Comparison of ENCODE assay signal across 17 cellular contexts in the genomic region with DNA sequence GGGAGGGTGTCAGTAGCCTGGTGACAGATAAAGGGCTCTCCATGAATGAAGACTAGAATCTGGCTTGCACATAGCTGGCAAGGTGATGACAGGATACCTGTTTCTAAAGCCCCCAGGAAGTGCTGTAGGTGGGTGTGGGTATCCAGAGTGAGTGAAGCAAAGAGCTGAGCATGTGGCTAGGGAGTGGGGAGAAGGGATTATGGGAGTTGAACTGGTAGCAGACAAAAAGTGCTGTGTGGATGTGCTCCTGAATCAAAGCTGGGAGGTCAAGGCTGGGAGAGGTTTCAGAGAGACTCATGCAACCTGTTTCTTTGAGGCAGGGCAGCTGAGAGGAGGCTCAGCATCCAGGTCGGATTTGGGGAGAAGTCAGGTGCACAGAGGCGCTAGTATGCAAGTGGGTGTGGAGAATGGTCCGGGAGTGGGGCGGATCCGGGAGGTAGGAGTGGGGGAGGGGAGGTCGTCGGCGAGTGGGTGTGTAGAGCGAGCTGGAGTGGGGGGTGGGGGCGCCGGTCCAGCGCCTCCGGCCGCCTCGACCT. TPM values are rescaled to one million over a fixed set of nuclear protein-coding genes. Genes with fewer than 3 reads are reported as not detected.
A peak's percentile ranks its signal among the peaks of the same experiment; 100 is the strongest.
DNase-seq lines count a peak whose midpoint lies in the region; ATAC-seq, FAIRE-seq and TF ChIP-seq lines count a peak whose summit lies in the region.
"Had no signal": no experiment of that assay in that cellular context is flagged by ENCODE, and none has a peak within 500 bp of the region (broad histone marks: within the 10 kb centered on the region; RNA-seq: fewer than 3 reads in every experiment).

No MANE protein-coding gene starts in this region.

- H3K36me3 ChIP-seq in fibroblast of lung (ENCODE audit: control insufficient read depth, insufficient read depth, low read length), result no peaks in the 10 kb centered on the region

- H3K27me3 ChIP-seq in fibroblast of lung (ENCODE audit: control insufficient read depth, insufficient read depth, low read length), result peaks cover 30% of the 10 kb centered on the region

- H3K9ac ChIP-seq in fibroblast of lung (ENCODE audit: insufficient read depth, low read length), result no peak overlapping the region

- H3K9me3 ChIP-seq in A549 (no peaks in the 10 kb centered on the region), fibroblast of lung (ENCODE audit: control insufficient read depth, insufficient read depth, low read depth, low read length) (no peaks in the 10 kb centered on the region)

- DNase-seq in A549 (ENCODE audit: low read depth in 1 of 2, low spot score in 1 of 2) (no peak), NCI-H1092 (lab: John Stamatoyannopoulos, UW) (peak; percentile 48), fibroblast of lung (ENCODE audit: low read depth in 2 of 2) (no peak), occipital lobe (lab: John Stamatoyannopoulos, UW) (peak; percentile 12), NCI-H1436 (lab: John Stamatoyannopoulos, UW) (no peak), HK-2 (ENCODE audit: unreplicated experiment) (no peak)
- DNase-seq: activated T-cell treated with anti-CD3 and anti-CD28 coated beads, Interleukin-2, amount 50 U/mL, for 48 hours; effector CD8-positive, alpha-beta T cell; GOT3; stimulated activated CD4-positive, alpha-beta T cell treated with anti-CD3 and anti-CD28 coated beads, Interleukin-4, amount 100 ng/mL, for 4 hours; T-cell had no signal

- peak overlapping the region; percentile 24 for H2AFZ ChIP-seq in fibroblast of lung (ENCODE audit: low read length)

- CTCF ChIA-PET in A549 (lab: Yijun Ruan, JAX), result interaction anchor here (1.4 to 1.8 kb wide), 2 partner anchors 17 to 87 kb away, joined by 3 to 9 read pairs; no protein-coding TSS in a partner anchor

- H3K4me3 ChIP-seq in A549, result peak overlapping the region; percentile 13; the same call in 2 of the 3 replicates
- H3K4me3 ChIP-seq in fibroblast of lung (replicated peaks in 1 of 4; ENCODE audit: control extremely low read depth in 1 of 4, insufficient read depth in 1 of 4, low read depth in 3 of 4, low read length in 4 of 4), result peak overlapping the region in 2 of 4 experiments; percentile 11 to 49

- no peaks in the 10 kb centered on the region for H3K4me1 ChIP-seq in A549
- no peaks in the 10 kb centered on the region for H3K4me1 ChIP-seq in fibroblast of lung (ENCODE audit: control insufficient read depth, extremely low read depth, insufficient read depth, low read length)

- TF ChIP-seq CTCF in A549 (IDR thresholded peaks at IDR 0.05) (no peak), fibroblast of lung (conservative IDR thresholded peaks at IDR 0.05 in 1 of 2, IDR thresholded peaks at IDR 0.05 in 1 of 2; ENCODE audit: low read depth in 1 of 2, low read length in 2 of 2) (no peak)

- H3K4me2 ChIP-seq in A549 (peak overlapping the region; percentile 52), fibroblast of lung (ENCODE audit: extremely low read depth, insufficient read depth, low read length) (peak overlapping the region; percentile 75)

- FAIRE-seq in A549 (lab: Jason Lieb, UNC), result no peak
- FAIRE-seq: GM18507 had no signal

- no peak for TF ChIP-seq EP300 in A549 (IDR thresholded peaks at IDR 0.05)

- 12% methylated on average over 7 of the region's 15 CpGs for WGBS in A549 (ENCODE audit: missing lambda C conversion rate)

- no peaks in the 10 kb centered on the region for H4K20me1 ChIP-seq in fibroblast of lung (ENCODE audit: control insufficient read depth, extremely low read depth, insufficient read depth, low read length)

- H3K79me2 ChIP-seq in fibroblast of lung (ENCODE audit: control insufficient read depth, insufficient read depth, low read length), result no peaks in the 10 kb centered on the region

- ATAC-seq in A549, result no peak
- no peak for ATAC-seq in HG03097 (IDR thresholded peaks at IDR 0.05; ENCODE audit: low FRiP score, unreplicated experiment)
- ATAC-seq in GM21423 (IDR thresholded peaks at IDR 0.05; ENCODE audit: unreplicated experiment), result no peak
- ATAC-seq: T-cell had no signal

- POLR2A ChIA-PET in A549 (lab: Yijun Ruan, JAX), result no interaction called here

- no peak for TF ChIP-seq POLR2A in A549 (IDR thresholded peaks at IDR 0.05; ENCODE audit: low read length)

- no peak overlapping the region for H3K27ac ChIP-seq in A549
- H3K27ac ChIP-seq in fibroblast of lung (ENCODE audit: insufficient read depth, low read length), result no peak overlapping the region
- H3K27ac ChIP-seq: HL-60 had no signal

- no peak for TF ChIP-seq RAD21 in A549 (conservative IDR thresholded peaks at IDR 0.05 in 1 of 2, IDR thresholded peaks at IDR 0.05 in 1 of 2)

TF ChIP-seq in A549, 52 proteins besides CTCF, POLR2A, EP300 and RAD21:
- TF ChIP-seq PHF8 (IDR thresholded peaks at IDR 0.05; ENCODE audit: borderline replicate concordance, low read depth) (no peak), CEBPB (IDR thresholded peaks at IDR 0.05) (no peak), JUN (IDR thresholded peaks at IDR 0.05) (no peak), HOXB13 (CRISPR knock-in tag; IDR thresholded peaks at IDR 0.05; ENCODE audit: low read depth) (no peak), CBX2 (IDR thresholded peaks at IDR 0.05; ENCODE audit: borderline replicate concordance, low read depth) (no peak)

RNA-seq across cellular contexts. Expression of gene ASTN1, which starts 0.6 kb away (rescaled TPM):
- polyA plus RNA-seq in A549 (2011; rRNA removed) (0.07 TPM in 1 of 2 replicates, not detected in the other), A549 (2017; fragmentation: RNase III; extraction: RNeasy Plus Mini Kit Qiagen cat#74134 plus additional on column Dnase treatment) (not detected in 3 replicates), fibroblast of lung (0.06 and 0.15 TPM in 2 replicates)
- not detected in 2 replicates for polyA plus RNA-seq in A549 (2012; cell fraction: cytosol; rRNA removed)
- not detected in 2 replicates for polyA plus RNA-seq in A549 (2012; cell fraction: nucleus; rRNA removed)
- polyA minus RNA-seq in A549 (2011; rRNA and poly(A)+ RNA removed), result not detected in 2 replicates
- total RNA-seq in fibroblast of lung (under 0.01 and 0.17 TPM in 2 replicates), occipital lobe (67.4 TPM)
- 0.03 and 0.22 TPM in 2 replicates for polyA plus RNA-seq in fibroblast of lung (2012)
- 0.51 and 0.56 TPM in 2 replicates for polyA minus RNA-seq in fibroblast of lung (ENCODE audit: low replicate concordance)
- total RNA-seq: lung microvascular endothelial cell had no signal
- polyA plus RNA-seq: CD14-positive monocyte had no signal

RNA-seq across cellular contexts. Expression of gene BRINP2, which starts 6.8 kb away (rescaled TPM):
- polyA plus RNA-seq in A549 (2011; rRNA removed) (0.07 and 0.09 TPM in 2 replicates), A549 (2017; fragmentation: RNase III; extraction: RNeasy Plus Mini Kit Qiagen cat#74134 plus additional on column Dnase treatment) (0.04 TPM in 2 of 3 replicates, not detected in the other), fibroblast of lung (0.02 and 0.21 TPM in 2 replicates)
- 0.01 and 0.06 TPM in 2 replicates for polyA plus RNA-seq in A549 (2012; cell fraction: cytosol; rRNA removed)
- 0.09 and 0.12 TPM in 2 replicates for polyA plus RNA-seq in A549 (2012; cell fraction: nucleus; rRNA removed)
- 0.10 and 0.17 TPM in 2 replicates for polyA minus RNA-seq in A549 (2011; rRNA and poly(A)+ RNA removed)
- total RNA-seq in fibroblast of lung (under 0.01 and 0.26 TPM in 2 replicates), occipital lobe (15.0 TPM)
- polyA plus RNA-seq in fibroblast of lung (2012), result 0.05 and 0.51 TPM in 2 replicates
- not detected in 2 replicates for polyA minus RNA-seq in fibroblast of lung (ENCODE audit: low replicate concordance)
- total RNA-seq: lung microvascular endothelial cell had no signal
- polyA plus RNA-seq: CD14-positive monocyte had no signal

Comparison
In these comparisons a context has a peak if more than half of its experiments do, and no peak if none do; other contexts are left out.
1. DNase-seq: peak in NCI-H1092 (single experiment) and occipital lobe (single experiment); none in A549 (0 of 2), fibroblast of lung (0 of 2), NCI-H1436 (single experiment) and HK-2 (single experiment).
2. RNA of gene ASTN1, which starts 0.6 kb away (total RNA-seq): 67.4 TPM in occipital lobe (single experiment); under 0.01 to 0.17 TPM in fibroblast of lung; every median in the first group is over 10 times any median in the second.
3. RNA of gene BRINP2, which starts 6.8 kb away (total RNA-seq): 15.0 TPM in occipital lobe (single experiment); under 0.01 to 0.26 TPM in fibroblast of lung; every median in the first group is over 10 times any median in the second.